8 cellular contexts compared by ENCODE assay signal in the genomic region with DNA sequence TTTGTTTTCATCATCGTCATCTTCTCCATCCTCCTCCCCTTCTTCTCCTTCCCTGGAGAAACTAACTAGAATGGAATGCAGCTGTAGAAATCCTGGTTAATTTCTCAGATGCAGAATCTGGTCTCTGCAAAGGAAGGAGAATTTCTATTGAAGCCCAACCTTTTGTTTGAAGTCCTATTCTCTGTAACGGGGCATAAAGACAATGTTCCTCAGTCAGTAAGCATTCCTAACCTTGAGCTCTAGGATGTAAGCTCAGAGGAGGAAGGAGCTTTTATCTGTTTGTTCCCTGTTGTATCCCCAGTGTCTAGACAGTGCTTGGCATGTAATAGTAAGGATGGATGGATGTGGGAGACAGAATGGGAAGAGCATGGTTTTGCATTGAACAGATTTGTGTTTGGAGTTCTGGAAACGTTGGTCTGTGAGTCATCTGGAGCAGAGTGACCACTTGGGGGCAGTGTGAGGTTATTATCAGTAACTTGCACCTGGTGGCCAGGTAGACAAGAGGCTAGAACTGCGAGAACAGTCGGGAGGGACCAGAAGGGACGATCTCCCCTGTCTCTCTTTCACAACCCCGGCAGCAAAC.
DNase-seq lines count a peak whose midpoint lies in the region; ATAC-seq lines count a peak whose summit lies in the region.

No MANE protein-coding gene starts in this region.

- no peaks in the 10 kb centered on the region for H3K27me3 Mint-ChIP-seq in activated CD4-positive, alpha-beta T cell treated with anti-CD3 and anti-CD28 coated beads, Interleukin-2, amount 10 ng/mL, durations not matched to agents 7 days and 5 days

- ATAC-seq in HG02852 (IDR thresholded peaks at IDR 0.05; ENCODE audit: unreplicated experiment) (no peak), GM18870 (IDR thresholded peaks at IDR 0.05; ENCODE audit: unreplicated experiment) (no peak), GM18907 (IDR thresholded peaks at IDR 0.05; ENCODE audit: unreplicated experiment) (no peak), HG02623 (IDR thresholded peaks at IDR 0.05; ENCODE audit: unreplicated experiment) (no peak)

- no peak overlapping the region for H3K27ac Mint-ChIP-seq in activated CD4-positive, alpha-beta T cell treated with anti-CD3 and anti-CD28 coated beads, Interleukin-2, amount 10 ng/mL, durations not matched to agents 7 days and 5 days

- H3K9me3 Mint-ChIP-seq in activated CD4-positive, alpha-beta T cell treated with anti-CD3 and anti-CD28 coated beads, Interleukin-2, amount 10 ng/mL, durations not matched to agents 7 days and 5 days, result no peaks in the 10 kb centered on the region

- no peaks in the 10 kb centered on the region for H3K4me1 Mint-ChIP-seq in activated CD4-positive, alpha-beta T cell treated with anti-CD3 and anti-CD28 coated beads, Interleukin-2, amount 10 ng/mL, durations not matched to agents 7 days and 5 days

- CTCF ChIA-PET in activated CD4-positive, alpha-beta T cell treated with anti-CD3 and anti-CD28 coated beads, Interleukin-2, amount 10 ng/mL, durations not matched to agents 7 days and 5 days (lab: Charles Lee), result interaction anchor here (0.6 kb wide), 1 partner anchor 58 kb away, joined by 4 read pairs; no protein-coding TSS in a partner anchor

- H3K4me3 Mint-ChIP-seq in activated CD4-positive, alpha-beta T cell treated with anti-CD3 and anti-CD28 coated beads, Interleukin-2, amount 10 ng/mL, durations not matched to agents 7 days and 5 days, result no peak overlapping the region

- DNase-seq in GM04504 (ENCODE audit: low read depth), result peak; percentile 43
- peak; percentile 14 for DNase-seq in LoVo (ENCODE audit: low spot score)
- peak; percentile 35 for DNase-seq in activated CD4-positive, alpha-beta T cell treated with anti-CD3 and anti-CD28 coated beads, Interleukin-2, amount 10 ng/mL, durations not matched to agents 7 days and 5 days
- DNase-seq in iPS-NIHi11 (ENCODE audit: low spot score), result peak; percentile 82

- POLR2A ChIA-PET in activated CD4-positive, alpha-beta T cell treated with anti-CD3 and anti-CD28 coated beads, Interleukin-2, amount 10 ng/mL, durations not matched to agents 7 days and 5 days (lab: Charles Lee), result no interaction called here

- no peaks in the 10 kb centered on the region for H3K36me3 Mint-ChIP-seq in activated CD4-positive, alpha-beta T cell treated with anti-CD3 and anti-CD28 coated beads, Interleukin-2, amount 10 ng/mL, durations not matched to agents 7 days and 5 days (ENCODE audit: low read depth)

Comparison
In these comparisons a context has a peak if more than half of its experiments do, and no peak if none do; other contexts are left out.
1. DNase-seq: peak in every context shown above with its lines; median percentile 82 in iPS-NIHi11; 43 in GM04504; 35 in activated CD4-positive, alpha-beta T cell treated with anti-CD3 and anti-CD28 coated beads, Interleukin-2, amount 10 ng/mL, durations not matched to agents 7 days and 5 days; 14 in LoVo.